In the genomic region with DNA sequence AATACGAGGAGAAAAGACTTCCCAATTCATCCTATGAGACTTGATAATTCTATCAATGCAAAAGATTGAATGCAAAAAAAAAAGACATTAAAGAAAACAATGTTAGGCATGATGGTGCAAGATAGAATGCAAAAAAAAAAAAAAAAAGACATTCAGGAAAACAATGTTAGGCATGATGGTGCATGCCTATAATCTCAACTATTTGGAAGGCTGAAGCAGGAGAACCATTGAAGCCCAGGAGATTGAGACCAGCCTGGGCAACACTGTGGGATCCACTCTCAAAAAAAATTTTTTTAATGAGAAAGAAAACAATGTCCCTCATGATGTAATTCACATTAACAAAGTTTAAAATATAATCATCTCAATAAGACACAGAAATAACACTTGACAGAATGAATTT, we compare ENCODE assay signal across 29 cellular contexts.
"Had no signal": no experiment of that assay in that cellular context is flagged by ENCODE, and none has a peak within 500 bp of the region (broad histone marks: within the 10 kb centered on the region; RNA-seq: fewer than 3 reads in every experiment).

No MANE protein-coding gene starts in this region.

- H3K36me3 ChIP-seq: brain microvascular endothelial cell, Peyer's patch had no signal

- H3K9me3 ChIP-seq: Peyer's patch had no signal

- H3K4me1 ChIP-seq: Peyer's patch had no signal

- H3K4me3 ChIP-seq: MG63, Peyer's patch had no signal

- H3K27ac Mint-ChIP-seq: activated CD4-positive, alpha-beta memory T cell treated with anti-CD3 and anti-CD28 coated beads for 36 hours; activated naive CD4-positive, alpha-beta T cell treated with anti-CD3 and anti-CD28 coated beads for 36 hours; activated naive CD8-positive, alpha-beta T cell; activated naive CD8-positive, alpha-beta T cell treated with anti-CD3 and anti-CD28 coated beads, Interleukin-2, amount 50 U/mL, for 24 hours; activated T-helper 1 cell treated with anti-CD3 and anti-CD28 coated beads, Interleukin-12 subunit alpha, Interleukin-12 subunit beta, Interleukin-2, Interleukin-4 antibody, amounts not matched to agents 30 ng/mL and 10 ng/mL and 1 ng/mL, durations not matched to agents 14 hours and 24 hours and 36 hours; T-helper 2 cell treated with Interferon-gamma antibody and Interleukin-4, amounts not matched to agents 5 μg/mL and 100 μg/mL, for 36 hours had no signal

- H3K27ac ChIP-seq: brain microvascular endothelial cell, Peyer's patch had no signal

- DNase-seq: activated CD4-positive, alpha-beta memory T cell treated with anti-CD3 and anti-CD28 coated beads for 36 hours; activated CD4-positive, alpha-beta T cell treated with anti-CD3 and anti-CD28 coated beads, Interleukin-2, amount 50 U/mL, for 1 hour; activated CD8-positive, alpha-beta memory T cell treated with anti-CD3 and anti-CD28 coated beads, Interleukin-2, amount 50 U/mL, for 4 hours; activated gamma-delta T cell treated with Interleukin-2 at 50 U/mL for 16 hours; activated naive CD4-positive, alpha-beta T cell treated with anti-CD3 and anti-CD28 coated beads for 36 hours; activated naive CD8-positive, alpha-beta T cell treated with anti-CD3 and anti-CD28 coated beads, Interleukin-2, amount 50 U/mL, for 24 hours; activated T-cell treated with anti-CD3 and anti-CD28 coated beads for 4 hours; activated T-cell treated with anti-CD3 and anti-CD28 coated beads, Interleukin-2, amount 50 U/mL, for 4 hours; anterior cingulate cortex; brain microvascular endothelial cell; Karpas-422; KBM-7; MG63; MV-4-11; NCI-H1092; NCI-H1436 treated with DMSO at 0.1 percent for 48 hours; NCI-H1694 treated with DMSO at 0.1 percent for 48 hours; NCI-H2029; NCI-H510A; NCI-H526; NCI-H748 treated with DMSO at 0.1 percent for 48 hours; NK-92 treated with Interleukin-12 subunit alpha and Interleukin-12 subunit beta, amount 100 ng/mL, for 24 hours; PC-3; Peyer's patch; RPMI8226 had no signal

- H3K4me3 Mint-ChIP-seq: activated CD4-positive, alpha-beta memory T cell treated with anti-CD3 and anti-CD28 coated beads for 36 hours; activated naive CD4-positive, alpha-beta T cell treated with anti-CD3 and anti-CD28 coated beads for 36 hours; activated naive CD8-positive, alpha-beta T cell; activated naive CD8-positive, alpha-beta T cell treated with anti-CD3 and anti-CD28 coated beads, Interleukin-2, amount 50 U/mL, for 24 hours; activated T-cell treated with anti-CD3 and anti-CD28 coated beads, Interleukin-2, amount 50 U/mL, for 4 hours; activated T-helper 1 cell treated with anti-CD3 and anti-CD28 coated beads, Interleukin-12 subunit alpha, Interleukin-12 subunit beta, Interleukin-2, Interleukin-4 antibody, amounts not matched to agents 30 ng/mL and 10 ng/mL and 1 ng/mL, durations not matched to agents 14 hours and 24 hours and 36 hours; T-helper 2 cell treated with Interferon-gamma antibody and Interleukin-4, amounts not matched to agents 5 μg/mL and 100 μg/mL, for 36 hours had no signal

- ATAC-seq: activated naive CD8-positive, alpha-beta T cell treated with anti-CD3 and anti-CD28 coated beads, Interleukin-2, amount 50 U/mL, for 24 hours; activated T-cell treated with anti-CD3 and anti-CD28 coated beads, Interleukin-2, amount 50 U/mL, for 4 hours; PC-3; Right ventricle myocardium inferior had no signal

- H3K27me3 ChIP-seq: brain microvascular endothelial cell, MG63, Peyer's patch had no signal

- H3K27me3 Mint-ChIP-seq: activated CD4-positive, alpha-beta memory T cell treated with anti-CD3 and anti-CD28 coated beads for 36 hours; activated naive CD8-positive, alpha-beta T cell; activated naive CD8-positive, alpha-beta T cell treated with anti-CD3 and anti-CD28 coated beads, Interleukin-2, amount 50 U/mL, for 24 hours had no signal
